ENCODE assay signal across 10 cellular contexts in the genomic region with DNA sequence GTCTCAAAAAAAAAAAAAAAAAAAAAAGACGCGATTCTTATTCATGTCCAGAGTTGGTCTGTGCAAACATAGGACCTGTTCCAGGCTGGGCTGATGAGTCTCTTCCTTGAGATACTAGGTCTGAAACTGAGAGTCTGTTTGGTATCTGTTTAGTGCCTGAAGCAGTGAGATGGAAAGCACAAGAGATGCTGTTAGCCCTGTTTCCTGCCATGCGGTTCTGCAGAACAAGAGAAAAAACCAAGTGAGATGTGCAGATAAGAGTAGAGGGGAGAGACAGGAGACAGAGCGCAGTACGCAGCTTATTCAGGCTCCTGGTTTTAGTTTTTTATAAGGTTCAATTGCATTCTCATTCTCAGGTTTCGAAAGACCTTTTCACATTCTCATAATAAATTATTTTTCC.
A peak's percentile ranks its signal among the peaks of the same experiment; 100 is the strongest.
DNase-seq lines count a peak whose midpoint lies in the region; ATAC-seq, FAIRE-seq and TF ChIP-seq lines count a peak whose summit lies in the region.
"Had no signal": no experiment of that assay in that cellular context is flagged by ENCODE, and none has a peak within 500 bp of the region (broad histone marks: within the 10 kb centered on the region; RNA-seq: fewer than 3 reads in every experiment).

No MANE protein-coding gene starts in this region.

- H3K27ac Mint-ChIP-seq in activated CD4-positive, alpha-beta T cell treated with anti-CD3 and anti-CD28 coated beads, Interleukin-2, amount 10 ng/mL, durations not matched to agents 24 days and 14 days = peak overlapping the region; percentile 80

- RAD21 ChIA-PET in GM12878 (lab: Charles Lee; ENCODE audit: unreplicated experiment) = interaction anchor here (1.1 to 1.5 kb wide), 2 partner anchors 247 to 264 kb away, joined by 3 read pairs; no protein-coding TSS in a partner anchor

- no peak for FAIRE-seq in GM12878 (lab: Jason Lieb, UNC)

- BruUV-seq in GM12878 (replicated peaks; lab: Mats Ljungman, UMichigan) = no TSS peak

- H3K27me3 Mint-ChIP-seq in activated CD4-positive, alpha-beta T cell treated with anti-CD3 and anti-CD28 coated beads, Interleukin-2, amount 10 ng/mL, durations not matched to agents 24 days and 14 days = peaks cover 4% of the 10 kb centered on the region

- H4K20me1 ChIP-seq in GM12878 (ENCODE audit: control insufficient read depth, insufficient read depth) = no peaks in the 10 kb centered on the region

- peaks cover 3% of the 10 kb centered on the region for H3K9me3 Mint-ChIP-seq in activated CD4-positive, alpha-beta T cell treated with anti-CD3 and anti-CD28 coated beads, Interleukin-2, amount 10 ng/mL, durations not matched to agents 24 days and 14 days

- H3K79me2 ChIP-seq in GM12878 (ENCODE audit: control insufficient read depth, insufficient read depth, low read length) = no peaks in the 10 kb centered on the region

- WGBS in GM12878 (ENCODE audit: insufficient coverage, insufficient replicate concordance, low lambda C conversion rate, missing lambda C conversion rate) = 16% methylated on average over 4 of the region's 6 CpGs

- CTCF ChIA-PET in GM12878 (lab: Yijun Ruan, JAX) = interaction anchor here (0.7 to 6.2 kb wide), 10 partner anchors 13 to 579 kb away, joined by 3 to 90 read pairs (median 5); no protein-coding TSS in a partner anchor

- no peak for TF ChIP-seq EP300 in GM12878 (IDR thresholded peaks at IDR 0.05; ENCODE audit: borderline replicate concordance in 1 of 2, control insufficient read depth in 1 of 2, low read depth in 2 of 2, low read length in 2 of 2)

- no peaks in the 10 kb centered on the region for H3K36me3 Mint-ChIP-seq in activated CD4-positive, alpha-beta T cell treated with anti-CD3 and anti-CD28 coated beads, Interleukin-2, amount 10 ng/mL, durations not matched to agents 24 days and 14 days (ENCODE audit: low read depth)

- H3K4me3 Mint-ChIP-seq in activated CD4-positive, alpha-beta T cell treated with anti-CD3 and anti-CD28 coated beads, Interleukin-2, amount 10 ng/mL, durations not matched to agents 24 days and 14 days = peak overlapping the region; percentile 13

- no peaks in the 10 kb centered on the region for H3K4me1 ChIP-seq in GM12878 (ENCODE audit: control insufficient read depth, insufficient read depth, low read length)
- H3K4me1 ChIP-seq in left lung = no peaks in the 10 kb centered on the region
- H3K4me1 ChIP-seq: spleen had no signal

- H3K9ac ChIP-seq in GM12878 (ENCODE audit: control insufficient read depth, insufficient read depth, low read length) = no peak overlapping the region

- no peak overlapping the region for H3K27ac ChIP-seq in GM12878 (ENCODE audit: control insufficient read depth, insufficient read depth)
- no peak overlapping the region for H3K27ac ChIP-seq in left lung
- H3K27ac ChIP-seq: spleen had no signal

- peaks cover 22% of the 10 kb centered on the region for H3K4me1 Mint-ChIP-seq in activated CD4-positive, alpha-beta T cell treated with anti-CD3 and anti-CD28 coated beads, Interleukin-2, amount 10 ng/mL, durations not matched to agents 24 days and 14 days

- no peaks in the 10 kb centered on the region for H3K9me3 ChIP-seq in GM12878 (replicated peaks; ENCODE audit: control insufficient read depth, insufficient read depth, low read length)
- no peaks in the 10 kb centered on the region for H3K9me3 ChIP-seq in left lung
- H3K9me3 ChIP-seq: spleen had no signal

- ATAC-seq in activated CD4-positive, CD25-positive, alpha-beta regulatory T cell treated with anti-CD3 and anti-CD28 coated beads, Interleukin-2, amount 50 U/mL, for 24 hours = peak; percentile 82 to 88
- ATAC-seq in GM12878 (peak; percentile 34; the same call in 2 of the 3 replicates), left lung (no peak)

- no peak overlapping the region for H2AFZ ChIP-seq in GM12878 (ENCODE audit: control insufficient read depth, low read depth, low read length)

- intact Hi-C loops in activated CD4-positive, alpha-beta T cell treated with anti-CD3 and anti-CD28 coated beads, Interleukin-2, amount 10 ng/mL, durations not matched to agents 24 days and 14 days (cut with micrococcal nuclease) = loop anchor here (1.0 to 10.0 kb wide), 8 partner anchors 18 to 751 kb away; partner anchors contain the start of genes PFKFB3 and PRKCQ
- intact Hi-C loops in GM12878 (cut with micrococcal nuclease; ENCODE audit: unreplicated experiment) (loop anchor here (5.0 kb wide), 2 partner anchors 84 to 491 kb away; partner anchors contain the start of gene PRKCQ), left lung (cut with DNase I) (loop anchor here in 1 of 2 donors (10.0 kb wide), 1 partner anchor 231 kb away; no protein-coding TSS in a partner anchor)

- TF ChIP-seq POLR2A in GM12878 (IDR thresholded peaks at IDR 0.05; ENCODE audit: low read depth, low read length) = no peak

- POLR2A ChIA-PET in GM12878 (lab: Charles Lee) = interaction anchor here (0.6 kb wide), 3 partner anchors 68 to 256 kb away, joined by 4 to 8 read pairs (median 5); no protein-coding TSS in a partner anchor

- SMC1A ChIA-PET in GM12878 (lab: Charles Lee; ENCODE audit: uncharacterized antibody, unreplicated experiment) = interaction anchor here (0.8 to 2.9 kb wide), 8 partner anchors 13 to 251 kb away, joined by 3 to 21 read pairs (median 3); partner anchors contain the start of gene PRKCQ

- H3K36me3 ChIP-seq in GM12878 (ENCODE audit: control insufficient read depth in 2 of 2, insufficient read depth in 2 of 2, low read length in 1 of 2) (no peaks in the 10 kb centered on the region), left lung (no peaks in the 10 kb centered on the region)
- H3K36me3 ChIP-seq: spleen had no signal

- no peak overlapping the region for H3K4me2 ChIP-seq in GM12878 (ENCODE audit: control insufficient read depth, insufficient read depth)

- H3K27me3 ChIP-seq in GM12878 (replicated peaks in 1 of 2; ENCODE audit: control insufficient read depth in 2 of 2, insufficient read depth in 2 of 2, low read length in 1 of 2) (peaks cover 0 to under 1% of the 10 kb centered on the region in 2 experiments; a peak in 1 of 4 replicates), left lung (peaks cover 3 to 27% of the 10 kb centered on the region in 2 donors)

- H3K4me3 ChIP-seq in GM12878 (no peak overlapping the region), left lung (no peak overlapping the region)
- H3K4me3 ChIP-seq: spleen had no signal

- no peak for DNase-seq in activated CD4-positive, CD25-positive, alpha-beta regulatory T cell treated with anti-CD3 and anti-CD28 coated beads, Interleukin-2, amount 50 U/mL, for 72 hours
- peak; percentile 90 for DNase-seq in activated CD4-positive, alpha-beta T cell treated with anti-CD3 and anti-CD28 coated beads, Interleukin-2, amount 10 ng/mL, durations not matched to agents 24 days and 14 days
- DNase-seq in GM12878 (ENCODE audit: low read depth, low spot score) = no peak
- DNase-seq in stimulated activated CD8-positive, alpha-beta memory T cell treated with anti-CD3 and anti-CD28 coated beads, Interleukin-4, amount 100 ng/mL, for 48 hours = peak; percentile 58
- no peak for DNase-seq in left lung
- no peak for DNase-seq in DMS79 (lab: John Stamatoyannopoulos, UW)
- DNase-seq in NCI-H1092 treated with DMSO at 0.1 percent for 48 hours (lab: John Stamatoyannopoulos, UW) = no peak
- DNase-seq: NCI-H1417, spleen had no signal

- TF ChIP-seq RAD21 in GM12878 (IDR thresholded peaks at IDR 0.05; ENCODE audit: insufficient read depth, low read depth, low read length) = no peak

- in situ Hi-C loops in GM12878 (cut with MboI) = loop anchor here (25.0 kb wide), 1 partner anchor 746 kb away; the partner anchor contains the start of gene SFMBT2

- TF ChIP-seq CTCF in GM12878 (IDR thresholded peaks at IDR 0.05 in 2 of 3, conservative IDR thresholded peaks at IDR 0.05 in 1 of 3; ENCODE audit: control insufficient read depth in 2 of 3, extremely low read depth in 1 of 3, insufficient read depth in 1 of 3, low read depth in 3 of 3, low read length in 3 of 3) (no peak), left lung (IDR thresholded peaks at IDR 0.05) (no peak)

TF ChIP-seq in GM12878, 131 proteins besides CTCF, POLR2A, EP300 and RAD21 (continues in another document):
- no peak for TF ChIP-seq MXI1 (IDR thresholded peaks at IDR 0.05; ENCODE audit: low read depth, low read length)
- no peak for TF ChIP-seq SMAD5 (IDR thresholded peaks at IDR 0.05; ENCODE audit: low read depth)
- TF ChIP-seq EGR1 (IDR thresholded peaks at IDR 0.05; ENCODE audit: borderline replicate concordance in 1 of 2, low read depth in 2 of 2, low read length in 2 of 2) = no peak
- no peak for TF ChIP-seq CBFB (IDR thresholded peaks at IDR 0.05; ENCODE audit: low read depth)
- TF ChIP-seq CEBPZ (IDR thresholded peaks at IDR 0.05; ENCODE audit: low read depth, low read length) = no peak
- no peak for TF ChIP-seq MEF2A (IDR thresholded peaks at IDR 0.05; ENCODE audit: insufficient read depth, low read depth, low read length)
- no peak for TF ChIP-seq KAT2A (conservative IDR thresholded peaks at IDR 0.05; ENCODE audit: control insufficient read depth, low read depth, low read length)
- no peak for TF ChIP-seq NR2F1 (conservative IDR thresholded peaks at IDR 0.05)
- TF ChIP-seq RUNX3 (IDR thresholded peaks at IDR 0.05; ENCODE audit: low read length) = no peak
- no peak for TF ChIP-seq ZBED1 (IDR thresholded peaks at IDR 0.05; ENCODE audit: borderline replicate concordance)
- no peak for TF ChIP-seq FOXK2 (IDR thresholded peaks at IDR 0.05)

Comparison
In these comparisons a context has a peak if more than half of its experiments do, and no peak if none do; other contexts are left out.
1. DNase-seq: peak in activated CD4-positive, alpha-beta T cell treated with anti-CD3 and anti-CD28 coated beads, Interleukin-2, amount 10 ng/mL, durations not matched to agents 24 days and 14 days (single experiment) and stimulated activated CD8-positive, alpha-beta memory T cell treated with anti-CD3 and anti-CD28 coated beads, Interleukin-4, amount 100 ng/mL, for 48 hours (single experiment); none in activated CD4-positive, CD25-positive, alpha-beta regulatory T cell treated with anti-CD3 and anti-CD28 coated beads, Interleukin-2, amount 50 U/mL, for 72 hours (single experiment), GM12878 (single experiment), left lung (0 of 2), DMS79 (single experiment) and NCI-H1092 treated with DMSO at 0.1 percent for 48 hours (single experiment).